ENCODE assay signal across 9 cellular contexts in the genomic region with DNA sequence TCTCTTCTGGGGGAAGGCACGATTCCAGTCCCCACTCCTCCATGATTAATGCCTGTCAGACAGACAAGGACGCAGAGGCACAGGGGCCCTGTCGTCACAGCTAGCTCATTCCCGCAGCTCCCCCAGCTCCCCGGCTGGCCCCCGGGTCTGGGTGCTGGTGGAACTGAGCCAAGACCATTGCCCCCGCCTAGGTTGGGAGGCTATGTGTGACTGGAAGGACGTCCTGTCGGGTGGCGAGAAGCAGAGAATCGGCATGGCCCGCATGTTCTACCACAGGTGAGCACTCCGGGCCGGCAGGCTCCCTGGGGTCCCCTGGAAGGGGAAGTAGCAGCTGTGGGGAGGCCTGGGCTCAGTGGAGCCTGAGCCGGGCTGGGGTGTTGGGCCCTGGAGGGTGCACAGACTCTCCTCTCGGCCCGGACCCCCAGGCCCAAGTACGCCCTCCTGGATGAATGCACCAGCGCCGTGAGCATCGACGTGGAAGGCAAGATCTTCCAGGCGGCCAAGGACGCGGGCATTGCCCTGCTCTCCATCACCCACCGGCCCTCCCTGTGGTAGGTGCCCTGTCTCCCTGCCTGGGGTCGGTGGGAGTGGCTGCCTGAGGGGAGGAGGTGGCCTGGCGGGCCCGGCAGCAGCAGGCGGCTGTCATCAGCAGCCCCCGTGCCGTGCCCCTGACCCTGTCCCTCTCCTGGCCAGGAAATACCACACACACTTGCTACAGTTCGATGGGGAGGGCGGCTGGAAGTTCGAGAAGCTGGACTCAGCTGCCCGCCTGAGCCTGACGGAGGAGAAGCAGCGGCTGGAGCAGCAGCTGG. TPM values are rescaled to one million over a fixed set of nuclear protein-coding genes. Genes with fewer than 3 reads are reported as not detected.
DNase-seq lines count a peak whose midpoint lies in the region; ATAC-seq, FAIRE-seq and TF ChIP-seq lines count a peak whose summit lies in the region.
"Not testable (repeated sequence)": the region's sequence is repeated elsewhere in the genome, so short reads cannot be mapped to it uniquely, and the experiment has no call there.
"Had no signal": no experiment of that assay in that cellular context is flagged by ENCODE, and none has a peak within 500 bp of the region (broad histone marks: within the 10 kb centered on the region; RNA-seq: fewer than 3 reads in every experiment).

No MANE protein-coding gene starts in this region.

- POLR2A ChIA-PET in H1 (lab: Charles Lee; ENCODE audit: partially characterized antibody): interaction anchor here (0.6 kb wide), 1 partner anchor 16 kb away, joined by 4 read pairs; no protein-coding TSS in a partner anchor

- H3K4me2 ChIP-seq in H1 (ENCODE audit: insufficient read depth in 1 of 2, low read depth in 2 of 2, low read length in 2 of 2) (peak overlapping the region; percentile 60 to 65; a peak in 3 of 4 replicates), neural progenitor cell (peak overlapping the region; percentile 73)

- not testable (repeated sequence) for H2BK120ac ChIP-seq in H1 (replicated peaks; ENCODE audit: low read depth, low read length)

- not testable (repeated sequence) for H4K91ac ChIP-seq in H1 (replicated peaks; ENCODE audit: insufficient read length, low read length)

- H3K9ac ChIP-seq in H1 (replicated peaks in 1 of 4; ENCODE audit: extremely low read depth in 1 of 4, low read depth in 3 of 4, low read length in 3 of 4); neural progenitor cell: not testable (repeated sequence)

- H3K4me3 Mint-ChIP-seq in neural progenitor cell: not testable (repeated sequence)

- intact Hi-C loops in adrenal gland (cut with DNase I); left ventricle myocardium inferior (cut with micrococcal nuclease): not testable (repeated sequence)
- intact Hi-C loops in sigmoid colon (cut with DNase I): loop anchor here (2.0 kb wide), 1 partner anchor 16 kb away; no protein-coding TSS in a partner anchor

- peak overlapping the region; percentile 25 to 89 (median 70) for H3K27ac ChIP-seq in adrenal gland
- H3K27ac ChIP-seq in H1 (ENCODE audit: low read depth, low read length); left ventricle myocardium inferior (replicated peaks); neural progenitor cell: not testable (repeated sequence)
- H3K27ac ChIP-seq in sigmoid colon: peak overlapping the region; percentile 20 to 84 (median 82)
- H3K27ac ChIP-seq in thoracic aorta: peak overlapping the region; percentile 50 to 88

- not testable (repeated sequence) for TF ChIP-seq RAD21 in H1 (IDR thresholded peaks at IDR 0.05 in 1 of 2, conservative IDR thresholded peaks at IDR 0.05 in 1 of 2; ENCODE audit: low read depth in 2 of 2, low read length in 2 of 2)

- not testable (repeated sequence) for H3K79me1 ChIP-seq in H1 (ENCODE audit: low read depth, low read length)

- WGBS in adrenal gland, 4 donors: 33 to 66% (median 58%) methylated on average over 7 to 35 of the region's 38 CpGs
- WGBS in H1 (ENCODE audit: extremely low coverage in 1 of 2, insufficient coverage in 1 of 2, insufficient read length in 1 of 2, insufficient replicate concordance in 2 of 2, low coverage in 1 of 2, low lambda C conversion rate in 2 of 2, missing lambda C conversion rate in 1 of 2), 2 experiments: 75% methylated on average over 23 of the region's 38 CpGs; no CpG with 5 or more reads in 1 of the 2 experiments
- WGBS in sigmoid colon, 2 donors: 53 to 56% methylated on average over 38 of the region's 38 CpGs

- not testable (repeated sequence) for TF ChIP-seq POLR2A in adrenal gland (IDR thresholded peaks at IDR 0.05); H1 (IDR thresholded peaks at IDR 0.05; ENCODE audit: control extremely low read depth in 1 of 2, low read depth in 2 of 2, low read length in 2 of 2); sigmoid colon (IDR thresholded peaks at IDR 0.05)

- DNase-seq in H7: peak; percentile 12
- peak in 4 of 7 donors; percentile 44 to 62 (median 49) for DNase-seq in adrenal gland
- DNase-seq in H1 (ENCODE audit: low read depth in 1 of 2, low spot score in 2 of 2); left ventricle myocardium inferior; neural progenitor cell (ENCODE audit: low spot score); sigmoid colon; thoracic aorta (ENCODE audit: low spot score): not testable (repeated sequence)

- H3K27ac Mint-ChIP-seq in neural progenitor cell: not testable (repeated sequence)

- not testable (repeated sequence) for H3K56ac ChIP-seq in H1 (replicated peaks; ENCODE audit: insufficient read length, low read depth, low read length)

- not testable (repeated sequence) for H3K18ac ChIP-seq in H1 (ENCODE audit: extremely low read depth, low read length)

- not testable (repeated sequence) for H3K36me3 ChIP-seq in H7 (replicated peaks; ENCODE audit: control insufficient read depth, insufficient read depth, low read length); adrenal gland (replicated peaks in 1 of 2); H1 (ENCODE audit: control insufficient read depth in 2 of 4, insufficient read depth in 4 of 4, low read length in 3 of 4); left ventricle myocardium inferior; neural progenitor cell; sigmoid colon; thoracic aorta

- not testable (repeated sequence) for H3F3A ChIP-seq in neural progenitor cell (ENCODE audit: low read depth)

- H4K20me1 ChIP-seq in H1 (replicated peaks in 1 of 2; ENCODE audit: control insufficient read depth in 1 of 2, insufficient read depth in 2 of 2, low read length in 2 of 2); neural progenitor cell (ENCODE audit: low read depth): not testable (repeated sequence)

- H3K79me2 ChIP-seq in H1 (ENCODE audit: control insufficient read depth in 1 of 2, insufficient read depth in 2 of 2, low read length in 2 of 2); neural progenitor cell (ENCODE audit: low read depth): not testable (repeated sequence)

- not testable (repeated sequence) for H2BK15ac ChIP-seq in H1 (ENCODE audit: low read length)

- H2BK5ac ChIP-seq in H1 (ENCODE audit: low read depth, low read length): not testable (repeated sequence)

- not testable (repeated sequence) for TF ChIP-seq CTCF in adrenal gland (IDR thresholded peaks at IDR 0.05); H1 (IDR thresholded peaks at IDR 0.05; ENCODE audit: control extremely low read depth in 1 of 3, insufficient read depth in 1 of 3, low read depth in 1 of 3, low read length in 3 of 3); left ventricle myocardium inferior (IDR thresholded peaks at IDR 0.05; ENCODE audit: borderline replicate concordance); neural progenitor cell (IDR thresholded peaks at IDR 0.05); sigmoid colon (IDR thresholded peaks at IDR 0.05); thoracic aorta (IDR thresholded peaks at IDR 0.05)

- not testable (repeated sequence) for H3K27me3 ChIP-seq in H7 (ENCODE audit: control insufficient read depth, insufficient read depth, low read length); adrenal gland; H1 (replicated peaks in 1 of 4; ENCODE audit: control insufficient read depth in 3 of 4, extremely low read depth in 1 of 4, insufficient read depth in 3 of 4, low read length in 3 of 4); left ventricle myocardium inferior (ENCODE audit: low read depth); neural progenitor cell; sigmoid colon; thoracic aorta (replicated peaks; ENCODE audit: insufficient read depth)

- not testable (repeated sequence) for H3K4me1 ChIP-seq in adrenal gland (replicated peaks in 1 of 2); H1 (replicated peaks in 1 of 4; ENCODE audit: control insufficient read depth in 3 of 4, insufficient read depth in 4 of 4, low read length in 3 of 4); neural progenitor cell; thoracic aorta (ENCODE audit: control insufficient read depth in 1 of 2, low read depth in 2 of 2)
- H3K4me1 ChIP-seq in left ventricle myocardium inferior: peaks cover 17% of the 10 kb centered on the region
- peaks cover 0 to 16% (median 15%) of the 10 kb centered on the region in 4 donors for H3K4me1 ChIP-seq in sigmoid colon

- H3K4me3 ChIP-seq in H7 (ENCODE audit: insufficient read depth, low read depth, low read length); adrenal gland; sigmoid colon: not testable (repeated sequence)
- H3K4me3 ChIP-seq in H1 (ENCODE audit: extremely low read depth in 1 of 4, insufficient read depth in 2 of 4, low read depth in 3 of 4, low read length in 4 of 4) (peak overlapping the region in 1 of 4 experiments; percentile 60; a peak in 1 of 8 replicates), left ventricle myocardium inferior (peak overlapping the region; percentile 27), neural progenitor cell (peak overlapping the region; percentile 40), thoracic aorta (peak overlapping the region; percentile 62)

- H3K27me3 Mint-ChIP-seq in neural progenitor cell (ENCODE audit: insufficient read depth, low read depth): not testable (repeated sequence)

- H2BK12ac ChIP-seq in H1 (ENCODE audit: low read depth, low read length): not testable (repeated sequence)

- H3K23me2 ChIP-seq in H1 (ENCODE audit: low read depth, low read length): not testable (repeated sequence)

- CTCF ChIA-PET in H1 (lab: Charles Lee; ENCODE audit: partially characterized antibody): interaction anchor here (1.2 kb wide), 1 partner anchor 185 kb away, joined by 3 read pairs; no protein-coding TSS in a partner anchor

- H3K9me3 Mint-ChIP-seq in neural progenitor cell: peaks cover 15% of the 10 kb centered on the region

- not testable (repeated sequence) for H4K5ac ChIP-seq in H1 (ENCODE audit: insufficient read length, low read depth, low read length)

- H2AFZ ChIP-seq in H1 (ENCODE audit: low read length); neural progenitor cell (replicated peaks): not testable (repeated sequence)

- not testable (repeated sequence) for H2BK20ac ChIP-seq in H1 (ENCODE audit: low read length)

- H3K23ac ChIP-seq in H1 (ENCODE audit: insufficient read length): not testable (repeated sequence)

- not testable (repeated sequence) for H3K36me3 Mint-ChIP-seq in neural progenitor cell

- FAIRE-seq in H1 (lab: Jason Lieb, UNC): not testable (repeated sequence)

- peaks cover 12% of the 10 kb centered on the region for H3K4me1 Mint-ChIP-seq in neural progenitor cell

- not testable (repeated sequence) for TF ChIP-seq EP300 in H1 (IDR thresholded peaks at IDR 0.05; ENCODE audit: borderline replicate concordance in 1 of 2, low read depth in 2 of 2, low read length in 2 of 2); sigmoid colon (IDR thresholded peaks at IDR 0.05)

- H3K9me3 ChIP-seq in adrenal gland (replicated peaks in 1 of 3); H1 (ENCODE audit: insufficient read depth in 2 of 2, low read depth in 1 of 2, low read length in 1 of 2); left ventricle myocardium inferior (replicated peaks); neural progenitor cell (ENCODE audit: low read depth); sigmoid colon; thoracic aorta: not testable (repeated sequence)

- ATAC-seq in thoracic aorta (ENCODE audit: insufficient number of reproducible peaks, low FRiP score, low read depth): not testable (repeated sequence)

- H4K8ac ChIP-seq in H1 (ENCODE audit: extremely low read depth, insufficient read depth, low read length): not testable (repeated sequence)

- not testable (repeated sequence) for H3K14ac ChIP-seq in H1 (ENCODE audit: insufficient read length)

- H3K4ac ChIP-seq in H1 (replicated peaks; ENCODE audit: insufficient read length, low read depth, low read length): not testable (repeated sequence)

- not testable (repeated sequence) for H2AK5ac ChIP-seq in H1 (ENCODE audit: low read depth, low read length)

RNA-seq across cellular contexts. Expression of a gene that starts 18.3 kb away (rescaled TPM):
- total RNA-seq in H7 (2014; rRNA removed; shearing (Covaris generic)): 12.2 and 17.1 TPM in 2 replicates
- total RNA-seq in adrenal gland (10 to 100 TPM; 36.5 to 78.0 (median 53.4) TPM), left ventricle myocardium inferior (16.0 TPM), neural progenitor cell (ENCODE audit: low replicate concordance) (0.79 and 5.0 TPM in 2 replicates), sigmoid colon (10 to 100 TPM; 11.0 to 21.3 (median 18.3) TPM), thoracic aorta (10 to 100 TPM; 24.3 to 40.6 TPM)
- polyA plus RNA-seq in adrenal gland (10 to 100 TPM; 29.7 to 58.6 (median 42.3) TPM), H1 (2011; rRNA removed) (3.1 and 6.7 TPM in 2 replicates), sigmoid colon (10 to 100 TPM in 1 of 3 donors, 1 to 10 TPM in 2; 1.8 to 12.8 (median 3.2) TPM)
- 4.6 and 6.6 TPM in 2 replicates for total RNA-seq in H1 (2021; fragmentation: NEBNext Ultra II Directional; extraction: Animal tissue kit (Norgen Biotek cat#: 25700))
- polyA plus RNA-seq in H1 (2011; cell fraction: cytosol; rRNA removed): 2.7 TPM
- 13.0 TPM for polyA plus RNA-seq in H1 (2011; cell fraction: nucleus; rRNA removed)
- polyA plus RNA-seq in H1 (2012, experiment 1 of 2): 2.4 to 5.1 TPM (median 4.0 TPM) in 4 replicates
- 2.2 TPM for polyA plus RNA-seq in H1 (2012, experiment 2 of 2)
- 4.2 TPM for polyA plus RNA-seq in H1 (2013, experiment 1 of 2)
- 3.9 TPM for polyA plus RNA-seq in H1 (2013, experiment 2 of 2)
- 1.7 and 2.9 TPM in 2 replicates for polyA minus RNA-seq in H1 (2011; rRNA and poly(A)+ RNA removed)
- 2.4 TPM for polyA minus RNA-seq in H1 (2011; cell fraction: cytosol; rRNA and poly(A)+ RNA removed)
- 6.6 TPM for polyA minus RNA-seq in H1 (2011; cell fraction: nucleus; rRNA and poly(A)+ RNA removed)

RNA-seq across cellular contexts. Expression of a gene that starts 18.8 kb away (rescaled TPM):
- total RNA-seq in H7 (2014; rRNA removed; shearing (Covaris generic)): 95.0 and 176 TPM in 2 replicates
- total RNA-seq in adrenal gland: 100 to 1,000 TPM; 168 to 343 (median 277) TPM
- 100 to 1,000 TPM; 121 to 274 (median 218) TPM for polyA plus RNA-seq in adrenal gland
- total RNA-seq in H1 (2021; fragmentation: NEBNext Ultra II Directional; extraction: Animal tissue kit (Norgen Biotek cat#: 25700)): 157 and 159 TPM in 2 replicates
- polyA plus RNA-seq in H1 (2011; rRNA removed): 136 and 139 TPM in 2 replicates
- 97.3 TPM for polyA plus RNA-seq in H1 (2011; cell fraction: cytosol; rRNA removed)
- 116 TPM for polyA plus RNA-seq in H1 (2011; cell fraction: nucleus; rRNA removed)
- 156 to 161 TPM (median 158 TPM) in 4 replicates for polyA plus RNA-seq in H1 (2012, experiment 1 of 2)
- 233 TPM for polyA plus RNA-seq in H1 (2012, experiment 2 of 2)
- 154 TPM for polyA plus RNA-seq in H1 (2013, experiment 1 of 2)
- polyA plus RNA-seq in H1 (2013, experiment 2 of 2): 181 TPM
- 84.2 and 123 TPM in 2 replicates for polyA minus RNA-seq in H1 (2011; rRNA and poly(A)+ RNA removed)
- polyA minus RNA-seq in H1 (2011; cell fraction: cytosol; rRNA and poly(A)+ RNA removed): 47.0 TPM
- polyA minus RNA-seq in H1 (2011; cell fraction: nucleus; rRNA and poly(A)+ RNA removed): 40.8 TPM
- 80.8 TPM for total RNA-seq in left ventricle myocardium inferior
- 52.5 and 68.7 TPM in 2 replicates for total RNA-seq in neural progenitor cell (ENCODE audit: low replicate concordance)
- 100 to 1,000 TPM in 1 of 4 donors, 10 to 100 TPM in 3; 59.3 to 124 (median 70.4) TPM for total RNA-seq in sigmoid colon
- 100 to 1,000 TPM in 1 of 3 donors, 10 to 100 TPM in 2; 61.3 to 216 (median 70.9) TPM for polyA plus RNA-seq in sigmoid colon
- total RNA-seq in thoracic aorta: 100 to 1,000 TPM in 1 of 2 donors, 10 to 100 TPM in 1; 82.7 to 104 TPM

RNA-seq across cellular contexts. Expression of a gene that starts 21.0 kb away (rescaled TPM):
- total RNA-seq in H7 (2014; rRNA removed; shearing (Covaris generic)): 0.07 TPM in 1 of 2 replicates, not detected in the other
- total RNA-seq in adrenal gland (100 to 1,000 TPM in 1 of 8 donors, 10 to 100 TPM in 7; 31.2 to 103 (median 41.4) TPM), left ventricle myocardium inferior (2.9 TPM), neural progenitor cell (ENCODE audit: low replicate concordance) (0.25 and 0.71 TPM in 2 replicates), sigmoid colon (10 to 100 TPM in 3 of 4 donors, 1 to 10 TPM in 1; 9.2 to 50.1 (median 25.7) TPM), thoracic aorta (10 to 100 TPM; 40.8 to 52.2 TPM)
- polyA plus RNA-seq in adrenal gland (100 to 1,000 TPM in 1 of 3 donors, 10 to 100 TPM in 2; 21.7 to 119 (median 87.3) TPM), H1 (2011; rRNA removed) (1.2 and 1.6 TPM in 2 replicates), sigmoid colon (1 to 10 TPM in 1 of 3 donors, under 1 TPM in 1, not detected in 1; 0.60 to 2.2 TPM)
- total RNA-seq in H1 (2021; fragmentation: NEBNext Ultra II Directional; extraction: Animal tissue kit (Norgen Biotek cat#: 25700)): 2.7 TPM in 2 replicates
- polyA plus RNA-seq in H1 (2011; cell fraction: cytosol; rRNA removed): 1.8 TPM
- 11.4 TPM for polyA plus RNA-seq in H1 (2011; cell fraction: nucleus; rRNA removed)
- polyA plus RNA-seq in H1 (2012, experiment 1 of 2): 1.4 to 3.3 TPM (median 2.3 TPM) in 4 replicates
- polyA plus RNA-seq in H1 (2012, experiment 2 of 2): 0.62 TPM
- 2.4 TPM for polyA plus RNA-seq in H1 (2013, experiment 1 of 2)
- 1.8 TPM for polyA plus RNA-seq in H1 (2013, experiment 2 of 2)
- 1.4 and 4.4 TPM in 2 replicates for polyA minus RNA-seq in H1 (2011; rRNA and poly(A)+ RNA removed)
- polyA minus RNA-seq in H1 (2011; cell fraction: cytosol; rRNA and poly(A)+ RNA removed): 1.1 TPM
- polyA minus RNA-seq in H1 (2011; cell fraction: nucleus; rRNA and poly(A)+ RNA removed): 3.7 TPM

RNA-seq across cellular contexts. Expression of a gene that starts 37.8 kb away (rescaled TPM):
- total RNA-seq in H7 (2014; rRNA removed; shearing (Covaris generic)): not detected in 2 replicates
- total RNA-seq in adrenal gland (1 to 10 TPM in 4 of 8 donors, under 1 TPM in 3, not detected in 1; 0.14 to 2.9 (median 1.2) TPM), left ventricle myocardium inferior (52.8 TPM), neural progenitor cell (ENCODE audit: low replicate concordance) (not detected in 2 replicates), sigmoid colon (10 to 100 TPM in 1 of 4 donors, 1 to 10 TPM in 3; 2.1 to 13.0 (median 6.9) TPM), thoracic aorta (1 to 10 TPM; 4.9 to 9.5 TPM)
- polyA plus RNA-seq in adrenal gland (10 to 100 TPM in 1 of 3 donors, 1 to 10 TPM in 1, under 1 TPM in 1; 0.31 to 20.5 (median 4.9) TPM), H1 (2011; rRNA removed) (not detected in 2 replicates), sigmoid colon (under 1 TPM in 1 of 3 donors, not detected in 2; 0.31 TPM)
- total RNA-seq in H1 (2021; fragmentation: NEBNext Ultra II Directional; extraction: Animal tissue kit (Norgen Biotek cat#: 25700)): not detected in 2 replicates
- polyA plus RNA-seq in H1 (2011; cell fraction: cytosol; rRNA removed): 0.01 TPM
- 0.30 TPM for polyA plus RNA-seq in H1 (2011; cell fraction: nucleus; rRNA removed)
- 0.30 to 0.56 TPM (median 0.49 TPM) in 4 replicates for polyA plus RNA-seq in H1 (2012, experiment 1 of 2)
- polyA plus RNA-seq in H1 (2012, experiment 2 of 2): 0.09 TPM
- polyA plus RNA-seq in H1 (2013, experiment 1 of 2): 0.06 TPM
- 0.04 TPM for polyA plus RNA-seq in H1 (2013, experiment 2 of 2)
- not detected in 2 replicates for polyA minus RNA-seq in H1 (2011; rRNA and poly(A)+ RNA removed)
- not detected for polyA minus RNA-seq in H1 (2011; cell fraction: cytosol; rRNA and poly(A)+ RNA removed)
- polyA minus RNA-seq in H1 (2011; cell fraction: nucleus; rRNA and poly(A)+ RNA removed): not detected
- total RNA-seq: CD8-positive, alpha-beta T cell; G401 had no signal

RNA-seq across cellular contexts. Expression of a gene that starts 51.2 kb away (rescaled TPM):
- total RNA-seq in H7 (2014; rRNA removed; shearing (Covaris generic)): 63.3 and 76.2 TPM in 2 replicates
- 100 to 1,000 TPM in 2 of 8 donors, 10 to 100 TPM in 6; 75.8 to 144 (median 85.2) TPM for total RNA-seq in adrenal gland
- 100 to 1,000 TPM in 2 of 3 donors, 10 to 100 TPM in 1; 73.9 to 112 (median 111) TPM for polyA plus RNA-seq in adrenal gland
- 36.1 and 39.4 TPM in 2 replicates for total RNA-seq in H1 (2021; fragmentation: NEBNext Ultra II Directional; extraction: Animal tissue kit (Norgen Biotek cat#: 25700))
- polyA plus RNA-seq in H1 (2011; rRNA removed): 66.7 and 96.2 TPM in 2 replicates
- polyA plus RNA-seq in H1 (2011; cell fraction: cytosol; rRNA removed): 66.7 TPM
- 130 TPM for polyA plus RNA-seq in H1 (2011; cell fraction: nucleus; rRNA removed)
- polyA plus RNA-seq in H1 (2012, experiment 1 of 2): 43.8 to 59.4 TPM (median 53.4 TPM) in 4 replicates
- polyA plus RNA-seq in H1 (2012, experiment 2 of 2): 48.4 TPM
- 40.6 TPM for polyA plus RNA-seq in H1 (2013, experiment 1 of 2)
- polyA plus RNA-seq in H1 (2013, experiment 2 of 2): 39.3 TPM
- 68.8 and 76.7 TPM in 2 replicates for polyA minus RNA-seq in H1 (2011; rRNA and poly(A)+ RNA removed)
- 34.0 TPM for polyA minus RNA-seq in H1 (2011; cell fraction: cytosol; rRNA and poly(A)+ RNA removed)
- 43.0 TPM for polyA minus RNA-seq in H1 (2011; cell fraction: nucleus; rRNA and poly(A)+ RNA removed)
- 72.5 TPM for total RNA-seq in left ventricle myocardium inferior
- 40.3 and 50.6 TPM in 2 replicates for total RNA-seq in neural progenitor cell (ENCODE audit: low replicate concordance)
- total RNA-seq in sigmoid colon: 10 to 100 TPM; 54.2 to 89.5 (median 62.7) TPM
- 10 to 100 TPM; 66.7 to 85.3 (median 76.5) TPM for polyA plus RNA-seq in sigmoid colon
- 10 to 100 TPM; 70.9 to 91.9 TPM for total RNA-seq in thoracic aorta
